Comparison of ENCODE assay signal across 1 cellular context in the genomic region with DNA sequence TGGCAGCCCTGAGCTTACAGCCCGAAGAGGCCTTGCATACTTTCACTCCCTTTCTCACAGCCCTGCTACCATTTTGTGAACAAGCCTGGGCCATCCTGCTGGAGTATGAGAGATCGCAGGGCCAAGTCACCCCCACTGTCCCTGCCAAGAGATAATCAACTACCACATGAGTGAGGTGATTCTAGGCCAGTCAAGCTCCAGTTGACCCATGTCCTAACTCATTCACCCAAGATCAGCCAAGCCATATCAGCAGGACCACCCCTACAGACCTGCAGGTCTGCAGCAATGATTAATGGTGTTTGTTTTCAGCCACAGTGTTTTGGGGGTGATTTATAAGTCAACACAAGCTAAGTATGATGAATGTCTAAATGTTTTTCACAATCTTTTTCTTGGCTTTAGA.
TF ChIP-seq lines count a peak whose summit lies in the region.

No MANE protein-coding gene starts in this region.

TF ChIP-seq in SK-N-SH treated with all-trans-retinoic acid at 6 μM for 48 hours, 23 proteins besides CTCF, POLR2A, EP300 and RAD21 (continued from another document):
- TF ChIP-seq CSRNP3 (CRISPR knock-in tag; IDR thresholded peaks at IDR 0.05) = no peak
- no peak for TF ChIP-seq ZNF565 (CRISPR knock-in tag; conservative IDR thresholded peaks at IDR 0.05; ENCODE audit: low read depth)
